8 cellular contexts compared by ENCODE assay signal in genomic region chr4:127783026-127783769, GRCh38. TPM values are rescaled to one million over a fixed set of nuclear protein-coding genes. Genes with fewer than 3 reads are reported as not detected.
A peak's percentile ranks its signal among the peaks of the same experiment; 100 is the strongest.
DNase-seq lines count a peak whose midpoint lies in the region; ATAC-seq, FAIRE-seq and TF ChIP-seq lines count a peak whose summit lies in the region.

No MANE protein-coding gene starts in this region.

- intact Hi-C loops in HCT116 (cut with micrococcal nuclease): loop anchor here (1.0 kb wide), 1 partner anchor 97 kb away; the partner anchor contains the start of gene PLK4
- intact Hi-C loops in left ventricle myocardium inferior (cut with micrococcal nuclease): no loop called here
- intact Hi-C loops in pancreas (cut with DNase I): no loop called here

- RAD21 ChIA-PET in HCT116 (lab: Charles Lee; ENCODE audit: low non-redundant PET in 1 of 2, low total read pairs in 2 of 2, uncharacterized antibody in 2 of 2, unreplicated experiment in 2 of 2): no interaction called here

- peak overlapping the region; percentile 90 for H2AFZ ChIP-seq in HCT116 (ENCODE audit: low read depth, low read length, poor library complexity, severe bottlenecking)

- H3K27me3 ChIP-seq in HCT116 (ENCODE audit: insufficient read depth, low read length): no peaks in the 10 kb centered on the region
- no peaks in the 10 kb centered on the region for H3K27me3 ChIP-seq in left ventricle myocardium inferior (ENCODE audit: low read depth)
- no peaks in the 10 kb centered on the region for H3K27me3 ChIP-seq in pancreas

- no peak for TF ChIP-seq POLR2A in HCT116 (IDR thresholded peaks at IDR 0.05; ENCODE audit: borderline replicate concordance, extremely low read depth, insufficient read depth, insufficient read length)

- peak overlapping the region; percentile 93 for H3K4me2 ChIP-seq in HCT116 (ENCODE audit: low read length)

- H4K20me1 ChIP-seq in HCT116 (ENCODE audit: insufficient read depth): no peaks in the 10 kb centered on the region

- peaks cover 62% of the 10 kb centered on the region for H3K27me3 Mint-ChIP-seq in T-helper 1 cell treated with Interleukin-12 subunit alpha and Interleukin-12 subunit beta and Interleukin-4 antibody, amounts not matched to agents 30 μg/mL and 1 μg/mL, for 36 hours (ENCODE audit: low read depth)

- H3K9me2 ChIP-seq in HCT116 (ENCODE audit: insufficient read depth): no peaks in the 10 kb centered on the region

- peak overlapping the region; percentile 71 to 83 for H3K4me3 ChIP-seq in HCT116 (replicated peaks in 1 of 2; ENCODE audit: low read depth in 1 of 2, low read length in 2 of 2)
- H3K4me3 ChIP-seq in left ventricle myocardium inferior: peak overlapping the region; percentile 79
- H3K4me3 ChIP-seq in pancreas: peak overlapping the region; percentile 49 to 69 (median 64)

- TF ChIP-seq CTCF in HCT116 (IDR thresholded peaks at IDR 0.05 in 2 of 3, conservative IDR thresholded peaks at IDR 0.05 in 1 of 3; ENCODE audit: borderline replicate concordance in 1 of 3, insufficient read depth in 1 of 3, low read depth in 2 of 3, low read length in 2 of 3) (no peak; a peak in 1 of 6 replicates), left ventricle myocardium inferior (IDR thresholded peaks at IDR 0.05; ENCODE audit: borderline replicate concordance) (no peak), pancreas (IDR thresholded peaks at IDR 0.05) (no peak)

- peaks cover 19% of the 10 kb centered on the region for H3K4me1 Mint-ChIP-seq in T-helper 1 cell treated with Interleukin-12 subunit alpha and Interleukin-12 subunit beta and Interleukin-4 antibody, amounts not matched to agents 30 μg/mL and 1 μg/mL, for 36 hours (ENCODE audit: low read depth)

- H3K9me3 Mint-ChIP-seq in T-helper 1 cell treated with Interleukin-12 subunit alpha and Interleukin-12 subunit beta and Interleukin-4 antibody, amounts not matched to agents 30 μg/mL and 1 μg/mL, for 36 hours: no peaks in the 10 kb centered on the region

- peaks cover 2% of the 10 kb centered on the region for H3K36me3 Mint-ChIP-seq in T-helper 1 cell treated with Interleukin-12 subunit alpha and Interleukin-12 subunit beta and Interleukin-4 antibody, amounts not matched to agents 30 μg/mL and 1 μg/mL, for 36 hours (ENCODE audit: low read depth)

- H3K9me3 ChIP-seq in HCT116 (ENCODE audit: control insufficient read depth in 1 of 2, insufficient read depth in 1 of 2, low read depth in 1 of 2, low read length in 2 of 2) (no peaks in the 10 kb centered on the region), left ventricle myocardium inferior (replicated peaks) (no peaks in the 10 kb centered on the region), pancreas (no peaks in the 10 kb centered on the region)

- POLR2A ChIA-PET in HCT116 (lab: Charles Lee): interaction anchor here (1.2 to 1.3 kb wide), 2 partner anchors 29 to 93 kb away, joined by 3 read pairs; no protein-coding TSS in a partner anchor

- H3K79me2 ChIP-seq in HCT116 (ENCODE audit: insufficient read depth, low read length): peaks cover 49% of the 10 kb centered on the region

- WGBS in pancreas, 2 donors: 1 to 2% methylated on average over 25 of the region's 25 CpGs

- peak overlapping the region; percentile 69 for H3K9ac ChIP-seq in HCT116 (ENCODE audit: low read length)

- no peak for TF ChIP-seq RAD21 in HCT116 (IDR thresholded peaks at IDR 0.05; ENCODE audit: low read depth)

- peak overlapping the region; percentile 89 for H3K27ac Mint-ChIP-seq in T-helper 1 cell treated with Interleukin-12 subunit alpha and Interleukin-12 subunit beta and Interleukin-4 antibody, amounts not matched to agents 30 μg/mL and 1 μg/mL, for 36 hours

- BruUV-seq in HCT116 (replicated peaks; lab: Mats Ljungman, UMichigan): no TSS peak

- H3K4me1 ChIP-seq in HCT116 (ENCODE audit: control insufficient read depth in 1 of 2, insufficient read depth in 2 of 2, low read length in 2 of 2) (peaks cover 11 to 27% of the 10 kb centered on the region in 2 experiments; a peak in 3 of 4 replicates), left ventricle myocardium inferior (peaks cover 28% of the 10 kb centered on the region), pancreas (no peaks in the 10 kb centered on the region)

- FAIRE-seq in pancreas (lab: Jason Lieb, UNC): no peak

- ATAC-seq in HCT116 (peak; percentile 9; the same call in 1 of the 2 replicates), pancreas (peak; percentile 62 to 71 (median 68)), GM21619 (IDR thresholded peaks at IDR 0.05; ENCODE audit: unreplicated experiment) (no peak)

- CTCF ChIA-PET in HCT116 (lab: Charles Lee): no interaction called here

- DNase-seq in T-helper 1 cell (no peak), HCT116 (ENCODE audit: low read depth, low spot score) (peak; percentile 24), NCI-H2227 (lab: John Stamatoyannopoulos, UW; ENCODE audit: unreplicated experiment) (peak; percentile 13), left ventricle myocardium inferior (peak; percentile 66), pancreas (peak; percentile 68 to 82 (median 74))

- H3K4me3 Mint-ChIP-seq in T-helper 1 cell treated with Interleukin-12 subunit alpha and Interleukin-12 subunit beta and Interleukin-4 antibody, amounts not matched to agents 30 μg/mL and 1 μg/mL, for 36 hours: peak overlapping the region; percentile 97

- H3K36me3 ChIP-seq in HCT116 (ENCODE audit: control insufficient read depth in 1 of 2, insufficient read depth in 2 of 2, low read length in 2 of 2): no peaks in the 10 kb centered on the region
- H3K36me3 ChIP-seq in left ventricle myocardium inferior: no peaks in the 10 kb centered on the region
- no peaks in the 10 kb centered on the region for H3K36me3 ChIP-seq in pancreas

- H3K27ac ChIP-seq in HCT116 (ENCODE audit: low read depth, low read length) (peak overlapping the region; percentile 43; the same call in 1 of the 2 replicates), angular gyrus (ENCODE audit: low read depth, low read length) (peak overlapping the region; percentile 92), left ventricle myocardium inferior (replicated peaks) (peak overlapping the region; percentile 81), pancreas (peak overlapping the region; percentile 76 to 87 (median 84))

TF ChIP-seq in HCT116, 20 proteins besides CTCF, POLR2A, EP300 and RAD21 (continues in another document):
- TF ChIP-seq ATF3 (IDR thresholded peaks at IDR 0.05): no peak
- no peak for TF ChIP-seq POLR2AphosphoS5 (IDR thresholded peaks at IDR 0.05; ENCODE audit: low read depth, low read length)
- no peak for TF ChIP-seq EZH2 (IDR thresholded peaks at IDR 0.05)
- TF ChIP-seq SP1 (IDR thresholded peaks at IDR 0.05; ENCODE audit: low read depth): no peak
- no peak for TF ChIP-seq TCF7L2 (IDR thresholded peaks at IDR 0.05; ENCODE audit: borderline replicate concordance, extremely low read depth, insufficient read depth, insufficient read length)
- no peak for TF ChIP-seq ELF1 (IDR thresholded peaks at IDR 0.05; ENCODE audit: borderline replicate concordance, low read depth)
- no peak for TF ChIP-seq YY1 (IDR thresholded peaks at IDR 0.05; ENCODE audit: extremely low read depth, insufficient replicate concordance, low read depth, low read length)
- no peak for TF ChIP-seq CBX3 (IDR thresholded peaks at IDR 0.05; ENCODE audit: low read depth)
- TF ChIP-seq ZNF274 (IDR thresholded peaks at IDR 0.05; ENCODE audit: low read depth, low read length): no peak
- no peak for TF ChIP-seq EGR1 (IDR thresholded peaks at IDR 0.05; ENCODE audit: low read depth)
- TF ChIP-seq JUND (IDR thresholded peaks at IDR 0.05): no peak
- TF ChIP-seq ZFX (IDR thresholded peaks at IDR 0.05): no peak
- no peak for TF ChIP-seq FOSL1 (IDR thresholded peaks at IDR 0.05; ENCODE audit: low read depth)
- TF ChIP-seq MAX (IDR thresholded peaks at IDR 0.05): no peak
- TF ChIP-seq SRF (IDR thresholded peaks at IDR 0.05; ENCODE audit: low read depth): no peak
- TF ChIP-seq REST (IDR thresholded peaks at IDR 0.05; ENCODE audit: low read depth): no peak
- no peak for TF ChIP-seq EZH2phosphoT487 (IDR thresholded peaks at IDR 0.05; ENCODE audit: borderline replicate concordance)

RNA-seq across cellular contexts. Expression of gene HSPA4L, which starts 1.1 kb away (rescaled TPM):
- total RNA-seq in HCT116 (2021; ENCODE audit: unreplicated experiment) (18.6 TPM), left ventricle myocardium inferior (16.1 TPM), pancreas (1 to 10 TPM; 4.1 to 7.1 (median 6.3) TPM)
- 4.8 and 6.5 TPM in 2 replicates for polyA plus RNA-seq in HCT116 (2012)
- polyA plus RNA-seq in pancreas: 1 to 10 TPM; 1.2 to 2.0 TPM

RNA-seq across cellular contexts. Expression of gene SLC25A31, which starts 53.0 kb away (rescaled TPM):
- not detected for total RNA-seq in HCT116 (2021; ENCODE audit: unreplicated experiment)
- not detected in 2 replicates for polyA plus RNA-seq in HCT116 (2012)
- not detected for total RNA-seq in left ventricle myocardium inferior
- total RNA-seq in pancreas: not detected
- under 1 TPM in 1 of 2 donors, not detected in 1; 0.07 TPM for polyA plus RNA-seq in pancreas

Comparison
In these comparisons a context has a peak if more than half of its experiments do, and no peak if none do; other contexts are left out.
1. DNase-seq: peak in HCT116 (single experiment), NCI-H2227 (single experiment), left ventricle myocardium inferior (single experiment) and pancreas (6 of 6); none in T-helper 1 cell (0 of 5).
2. Peak in every context shown above with its lines, with median percentiles within 50 percentile points of each other: H3K27ac ChIP-seq and H3K4me3 ChIP-seq.